In the genomic region with DNA sequence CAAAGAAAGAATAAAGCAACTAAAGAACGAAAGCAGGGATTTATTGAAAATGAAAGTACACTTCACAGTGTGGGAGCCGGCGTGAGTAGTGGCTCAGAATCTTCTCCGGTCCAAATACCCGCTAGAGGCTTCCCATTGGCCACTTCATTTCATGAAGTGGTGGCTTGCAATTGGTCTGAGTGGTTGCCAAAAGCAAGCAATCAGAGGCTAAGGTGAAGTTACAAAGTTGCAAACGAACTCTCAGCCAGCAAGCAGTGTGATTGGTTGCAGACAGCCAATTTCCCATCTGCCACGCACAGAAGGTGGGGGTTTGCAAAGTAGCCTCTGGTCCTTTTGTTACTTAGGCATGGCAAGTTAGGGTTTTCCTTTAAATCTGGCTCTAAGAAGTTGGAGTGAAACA, we compare ENCODE assay signal across 10 cellular contexts. TPM values are rescaled to one million over a fixed set of nuclear protein-coding genes. Genes with fewer than 3 reads are reported as not detected.
A peak's percentile ranks its signal among the peaks of the same experiment; 100 is the strongest.
DNase-seq lines count a peak whose midpoint lies in the region; ATAC-seq and TF ChIP-seq lines count a peak whose summit lies in the region.
"Had no signal": no experiment of that assay in that cellular context is flagged by ENCODE, and none has a peak within 500 bp of the region (broad histone marks: within the 10 kb centered on the region; RNA-seq: fewer than 3 reads in every experiment).

No MANE protein-coding gene starts in this region.

- no peak for TF ChIP-seq EP300 in upper lobe of left lung (IDR thresholded peaks at IDR 0.05)

- WGBS in upper lobe of left lung, 2 donors: 66 to 67% methylated on average over 7 of the region's 7 CpGs

- peak in 1 of 2 donors; percentile 96 for ATAC-seq in upper lobe of left lung (ENCODE audit: low FRiP score in 2 of 2)
- ATAC-seq in HG03442 (IDR thresholded peaks at IDR 0.05; ENCODE audit: unreplicated experiment): no peak

- peak; percentile 28 for DNase-seq in activated naive CD4-positive, alpha-beta T cell treated with anti-CD3 and anti-CD28 coated beads, Interleukin-2, amount 10 ng/mL, durations not matched to agents 7 days and 5 days
- no peak for DNase-seq in activated naive CD4-positive, alpha-beta T cell treated with anti-CD3 and anti-CD28 coated beads for 36 hours
- peak; percentile 36 for DNase-seq in T1000 (lab: John Stamatoyannopoulos, UW)
- peak; percentile 36 for DNase-seq in iPS-NIHi7 (ENCODE audit: extremely low spot score)
- DNase-seq in upper lobe of left lung: peak in 1 of 2 donors; percentile 41
- no peak for DNase-seq in middle frontal gyrus (ENCODE audit: extremely low spot score, low spot score)
- DNase-seq in KG1 (lab: John Stamatoyannopoulos, UW): no peak

- CTCF ChIA-PET in activated naive CD4-positive, alpha-beta T cell treated with anti-CD3 and anti-CD28 coated beads, Interleukin-2, amount 10 ng/mL, durations not matched to agents 7 days and 5 days (lab: Charles Lee): interaction anchor here (0.7 to 1.4 kb wide), 2 partner anchors 163 to 207 kb away, joined by 3 to 7 read pairs; a partner anchor contains a TSS
- CTCF ChIA-PET in activated naive CD4-positive, alpha-beta T cell treated with anti-CD3 and anti-CD28 coated beads for 36 hours (lab: Charles Lee): no interaction called here

- H3K9me3 ChIP-seq in upper lobe of left lung: no peaks in the 10 kb centered on the region
- H3K9me3 ChIP-seq: Caco-2 had no signal

- no peak overlapping the region for H3K4me3 Mint-ChIP-seq in activated naive CD4-positive, alpha-beta T cell treated with anti-CD3 and anti-CD28 coated beads, Interleukin-2, amount 10 ng/mL, durations not matched to agents 7 days and 5 days
- H3K4me3 Mint-ChIP-seq in activated naive CD4-positive, alpha-beta T cell treated with anti-CD3 and anti-CD28 coated beads for 36 hours: no peak overlapping the region
- H3K4me3 Mint-ChIP-seq: T-helper 1 cell treated with Interleukin-12 subunit alpha and Interleukin-12 subunit beta and Interleukin-4 antibody, amounts not matched to agents 30 μg/mL and 1 μg/mL, for 36 hours had no signal

- TF ChIP-seq CTCF in upper lobe of left lung (IDR thresholded peaks at IDR 0.05): no peak

- H3K36me3 Mint-ChIP-seq in activated naive CD4-positive, alpha-beta T cell treated with anti-CD3 and anti-CD28 coated beads, Interleukin-2, amount 10 ng/mL, durations not matched to agents 7 days and 5 days: no peaks in the 10 kb centered on the region
- no peaks in the 10 kb centered on the region for H3K36me3 Mint-ChIP-seq in activated naive CD4-positive, alpha-beta T cell treated with anti-CD3 and anti-CD28 coated beads for 36 hours (ENCODE audit: low read depth)

- no peaks in the 10 kb centered on the region for H3K27me3 ChIP-seq in upper lobe of left lung

- intact Hi-C loops in activated naive CD4-positive, alpha-beta T cell treated with anti-CD3 and anti-CD28 coated beads for 36 hours (cut with micrococcal nuclease): no loop called here

- H3K4me1 ChIP-seq in upper lobe of left lung: peaks cover 0 to 5% (median 0%) of the 10 kb centered on the region in 4 donors

- H3K27me3 Mint-ChIP-seq in activated naive CD4-positive, alpha-beta T cell treated with anti-CD3 and anti-CD28 coated beads, Interleukin-2, amount 10 ng/mL, durations not matched to agents 7 days and 5 days: peaks cover 11% of the 10 kb centered on the region
- H3K27me3 Mint-ChIP-seq in activated naive CD4-positive, alpha-beta T cell treated with anti-CD3 and anti-CD28 coated beads for 36 hours (ENCODE audit: low read depth): peaks cover 10% of the 10 kb centered on the region

- H3K4me1 Mint-ChIP-seq in activated naive CD4-positive, alpha-beta T cell treated with anti-CD3 and anti-CD28 coated beads, Interleukin-2, amount 10 ng/mL, durations not matched to agents 7 days and 5 days: peaks cover 17% of the 10 kb centered on the region
- H3K4me1 Mint-ChIP-seq in activated naive CD4-positive, alpha-beta T cell treated with anti-CD3 and anti-CD28 coated beads for 36 hours (ENCODE audit: low read depth): peaks cover 18% of the 10 kb centered on the region

- no peak overlapping the region for H3K27ac Mint-ChIP-seq in activated naive CD4-positive, alpha-beta T cell treated with anti-CD3 and anti-CD28 coated beads, Interleukin-2, amount 10 ng/mL, durations not matched to agents 7 days and 5 days
- H3K27ac Mint-ChIP-seq in activated naive CD4-positive, alpha-beta T cell treated with anti-CD3 and anti-CD28 coated beads for 36 hours: no peak overlapping the region
- H3K27ac Mint-ChIP-seq: T-helper 1 cell treated with Interleukin-12 subunit alpha and Interleukin-12 subunit beta and Interleukin-4 antibody, amounts not matched to agents 30 μg/mL and 1 μg/mL, for 36 hours had no signal

- H3K4me3 ChIP-seq in upper lobe of left lung: peak overlapping the region in 3 of 4 donors; percentile 21 to 34 (median 28)

- no peak overlapping the region for H3K27ac ChIP-seq in upper lobe of left lung

- H3K36me3 ChIP-seq in upper lobe of left lung: no peaks in the 10 kb centered on the region

- no peak for TF ChIP-seq POLR2A in upper lobe of left lung (IDR thresholded peaks at IDR 0.05)

- peaks cover 4% of the 10 kb centered on the region for H3K9me3 Mint-ChIP-seq in activated naive CD4-positive, alpha-beta T cell treated with anti-CD3 and anti-CD28 coated beads, Interleukin-2, amount 10 ng/mL, durations not matched to agents 7 days and 5 days
- peaks cover 4% of the 10 kb centered on the region for H3K9me3 Mint-ChIP-seq in activated naive CD4-positive, alpha-beta T cell treated with anti-CD3 and anti-CD28 coated beads for 36 hours

RNA-seq across cellular contexts. Expression of a gene that starts 6.7 kb away (rescaled TPM):
- 1 to 10 TPM; 8.1 to 8.5 TPM for total RNA-seq in activated naive CD4-positive, alpha-beta T cell treated with anti-CD3 and anti-CD28 coated beads for 36 hours
- 10 to 100 TPM; 10.2 to 39.6 (median 22.2) TPM for total RNA-seq in upper lobe of left lung

RNA-seq across cellular contexts. Expression of a gene that starts 38.6 kb away (rescaled TPM):
- total RNA-seq in activated naive CD4-positive, alpha-beta T cell treated with anti-CD3 and anti-CD28 coated beads for 36 hours: not detected
- total RNA-seq in upper lobe of left lung: not detected
- total RNA-seq: Caco-2 had no signal

Comparison
In these comparisons a context has a peak if more than half of its experiments do, and no peak if none do; other contexts are left out.
1. DNase-seq: peak in activated naive CD4-positive, alpha-beta T cell treated with anti-CD3 and anti-CD28 coated beads, Interleukin-2, amount 10 ng/mL, durations not matched to agents 7 days and 5 days (single experiment), T1000 (single experiment) and iPS-NIHi7 (single experiment); none in activated naive CD4-positive, alpha-beta T cell treated with anti-CD3 and anti-CD28 coated beads for 36 hours (single experiment), middle frontal gyrus (single experiment) and KG1 (single experiment).